Comparison of ENCODE assay signal across 1 cellular context in genomic region chr2:264493-265468, GRCh38.
TF ChIP-seq lines count a peak whose summit lies in the region.

Gene ACP1 (plus strand): TSS chr2:264947. CDS start chr2:264965, 18 bp downstream.

TF ChIP-seq in GM23338, 12 proteins besides CTCF, POLR2A, EP300 and RAD21 (continued from another document):
- TF ChIP-seq ZNF462 (CRISPR knock-in tag; IDR thresholded peaks at IDR 0.05) (no peak), EZH2phosphoT487 (IDR thresholded peaks at IDR 0.05; ENCODE audit: unreplicated experiment) (no peak), STAT1 (IDR thresholded peaks at IDR 0.05; ENCODE audit: unreplicated experiment) (no peak), REST (IDR thresholded peaks at IDR 0.05; ENCODE audit: unreplicated experiment) (no peak), ZNF331 (CRISPR knock-in tag; IDR thresholded peaks at IDR 0.05; ENCODE audit: low read depth) (no peak), ETS1 (IDR thresholded peaks at IDR 0.05) (peak; percentile 39; the same call in 1 of the 2 replicates)
